11 cellular contexts compared by ENCODE assay signal in the genomic region with DNA sequence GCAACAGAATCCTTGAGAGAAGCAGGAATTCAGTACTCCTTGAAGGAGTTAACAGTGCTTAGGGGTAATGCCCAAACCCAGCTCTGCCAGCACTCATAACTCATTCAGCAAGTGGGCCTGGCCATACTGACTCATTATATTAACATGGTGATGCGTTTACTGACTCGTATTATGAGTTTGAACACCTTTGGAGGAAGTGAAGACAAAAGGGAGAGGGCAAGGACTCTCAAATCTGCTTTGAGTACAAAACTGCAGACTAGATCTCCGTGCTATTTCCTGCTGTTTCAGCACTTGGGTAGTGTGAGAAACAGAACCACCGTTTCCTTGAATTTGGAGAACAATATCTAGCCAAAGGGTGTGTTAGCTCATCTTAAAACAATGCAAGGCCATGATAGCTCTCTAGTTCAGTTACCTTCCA. TPM values are rescaled to one million over a fixed set of nuclear protein-coding genes. Genes with fewer than 3 reads are reported as not detected.
DNase-seq lines count a peak whose midpoint lies in the region; ATAC-seq, FAIRE-seq and TF ChIP-seq lines count a peak whose summit lies in the region.
"Had no signal": no experiment of that assay in that cellular context is flagged by ENCODE, and none has a peak within 500 bp of the region (broad histone marks: within the 10 kb centered on the region; RNA-seq: fewer than 3 reads in every experiment).

No MANE protein-coding gene starts in this region.

- H3K9me2 ChIP-seq in GM23338 (ENCODE audit: insufficient read depth) = no peaks in the 10 kb centered on the region
- H3K9me2 ChIP-seq in Loucy (replicated peaks; ENCODE audit: low read depth, low read length) = no peaks in the 10 kb centered on the region

- TF ChIP-seq CTCF in GM23338 (conservative IDR thresholded peaks at IDR 0.05; ENCODE audit: low read depth in 2 of 2) (no peak), Loucy (conservative IDR thresholded peaks at IDR 0.05; ENCODE audit: low read length) (no peak), keratinocyte (optimal IDR thresholded peaks at IDR 0.05 in 1 of 3, IDR thresholded peaks at IDR 0.05 in 1 of 3, conservative IDR thresholded peaks at IDR 0.05 in 1 of 3; ENCODE audit: extremely low read depth in 1 of 3, insufficient read depth in 2 of 3, low read length in 3 of 3) (no peak), Caco-2 (IDR thresholded peaks at IDR 0.05; ENCODE audit: insufficient read depth in 1 of 2, low read depth in 1 of 2, low read length in 1 of 2, severe bottlenecking in 1 of 2, unreplicated experiment in 1 of 2) (no peak)

- POLR2A ChIA-PET in Caco-2 (lab: Charles Lee) = no interaction called here

- no peaks in the 10 kb centered on the region for H3K36me3 ChIP-seq in GM23338 (ENCODE audit: insufficient read depth)
- H3K36me3 ChIP-seq in Loucy (ENCODE audit: insufficient read depth, low read length) = no peaks in the 10 kb centered on the region
- H3K36me3 ChIP-seq in keratinocyte (ENCODE audit: control insufficient read depth in 2 of 2, extremely low read depth in 1 of 2, insufficient read depth in 2 of 2, low read length in 2 of 2) = no peaks in the 10 kb centered on the region
- no peaks in the 10 kb centered on the region for H3K36me3 ChIP-seq in Caco-2 (ENCODE audit: control insufficient read depth, insufficient read depth, low read length)

- no peak overlapping the region for H3K4me2 ChIP-seq in GM23338
- no peak overlapping the region for H3K4me2 ChIP-seq in Loucy (ENCODE audit: low read depth, low read length, poor library complexity, severe bottlenecking)
- H3K4me2 ChIP-seq in keratinocyte (ENCODE audit: control insufficient read depth, extremely low read depth, insufficient read depth, low read depth, low read length) = peak overlapping the region; percentile 65

- peaks cover 12% of the 10 kb centered on the region; the same call in 2 of the 3 replicates for H3K36me3 Mint-ChIP-seq in GM23338 (ENCODE audit: low read depth)
- H3K36me3 Mint-ChIP-seq in Caco-2 (ENCODE audit: insufficient read depth, unreplicated experiment) = no peaks in the 10 kb centered on the region

- dilution Hi-C loops in keratinocyte (cut with MboI; ENCODE audit: extremely low pct_ligation_motif_present, low sequenced_read_pairs) = no loop called here

- H3K9me3 Mint-ChIP-seq in GM23338 = no peaks in the 10 kb centered on the region
- H3K9me3 Mint-ChIP-seq in Caco-2 (ENCODE audit: unreplicated experiment) = peaks cover 9% of the 10 kb centered on the region
- H3K9me3 Mint-ChIP-seq: effector memory CD8-positive, alpha-beta T cell; nephron had no signal

- FAIRE-seq in keratinocyte (lab: Jason Lieb, UNC) = peak; percentile 98

- BruUV-seq in Caco-2 (replicated peaks; lab: Mats Ljungman, UMichigan) = no TSS peak

- H3K9me3 ChIP-seq in Loucy (ENCODE audit: insufficient read depth, low read depth, low read length) = no peaks in the 10 kb centered on the region
- H3K9me3 ChIP-seq in keratinocyte (ENCODE audit: control insufficient read depth, low read depth, low read length) = no peaks in the 10 kb centered on the region
- H3K9me3 ChIP-seq in Caco-2 = no peaks in the 10 kb centered on the region

- intact Hi-C loops in Caco-2 (cut with micrococcal nuclease; ENCODE audit: unreplicated experiment) = no loop called here

- H3K27me3 ChIP-seq in GM23338 (ENCODE audit: insufficient read depth) (no peaks in the 10 kb centered on the region), Loucy (ENCODE audit: insufficient read depth, low read length, poor library complexity, severe bottlenecking) (no peaks in the 10 kb centered on the region), keratinocyte (ENCODE audit: control insufficient read depth, extremely low read depth, insufficient read depth, low read length) (no peaks in the 10 kb centered on the region), Caco-2 (replicated peaks; ENCODE audit: control insufficient read depth, insufficient read depth, low read length) (no peaks in the 10 kb centered on the region)

- no peak overlapping the region for H3K4me3 ChIP-seq in GM23338
- no peak overlapping the region for H3K4me3 ChIP-seq in Loucy (ENCODE audit: low read length, poor library complexity, severe bottlenecking)
- peak overlapping the region in 1 of 3 experiments; percentile 26 for H3K4me3 ChIP-seq in keratinocyte (ENCODE audit: control insufficient read depth in 2 of 3, extremely low read depth in 1 of 3, insufficient read depth in 2 of 3, low read depth in 1 of 3, low read length in 3 of 3)
- no peak overlapping the region for H3K4me3 ChIP-seq in Caco-2 (ENCODE audit: low read depth, low read length)

- no peak overlapping the region for H3K4me3 Mint-ChIP-seq in GM23338
- no peak overlapping the region for H3K4me3 Mint-ChIP-seq in Caco-2 (ENCODE audit: unreplicated experiment)
- H3K4me3 Mint-ChIP-seq: effector memory CD8-positive, alpha-beta T cell; nephron had no signal

- H3F3A ChIP-seq in GM23338 (replicated peaks; ENCODE audit: low read depth) = no peaks in the 10 kb centered on the region
- no peaks in the 10 kb centered on the region for H3F3A ChIP-seq in Loucy (ENCODE audit: low read depth)

- H3K27ac ChIP-seq in GM23338 (ENCODE audit: low read depth) (no peak overlapping the region), keratinocyte (ENCODE audit: control insufficient read depth, insufficient read depth, low read length) (peak overlapping the region; percentile 69)

- H3K4me1 ChIP-seq in GM23338 (ENCODE audit: insufficient read depth) (peaks cover 3% of the 10 kb centered on the region; the same call in 1 of the 2 replicates), Loucy (ENCODE audit: insufficient read depth, low read length, poor library complexity, severe bottlenecking) (peaks cover 8% of the 10 kb centered on the region), keratinocyte (ENCODE audit: control insufficient read depth, extremely low read depth, insufficient read depth, low read length) (peaks cover 47% of the 10 kb centered on the region), Caco-2 (peaks cover 10% of the 10 kb centered on the region)

- ATAC-seq in GM18508 (IDR thresholded peaks at IDR 0.05; ENCODE audit: insufficient read depth, unreplicated experiment) (peak; percentile 66), GM23338 (no peak)
- ATAC-seq: effector memory CD8-positive, alpha-beta T cell had no signal

- H2AFZ ChIP-seq in GM23338 (no peak overlapping the region), Loucy (ENCODE audit: low read length) (peak overlapping the region; percentile 48; the same call in 1 of the 2 replicates), keratinocyte (ENCODE audit: control insufficient read depth, low read length) (peak overlapping the region; percentile 73)

- H3K27me3 Mint-ChIP-seq in GM23338 (ENCODE audit: insufficient read depth, low read depth, poor library complexity) (no peaks in the 10 kb centered on the region), Caco-2 (ENCODE audit: insufficient read depth, unreplicated experiment) (no peaks in the 10 kb centered on the region)

- H3K4me1 Mint-ChIP-seq in GM23338 (peaks cover 14% of the 10 kb centered on the region), Caco-2 (ENCODE audit: low read depth, unreplicated experiment) (peaks cover 8% of the 10 kb centered on the region)

- CTCF ChIA-PET in Caco-2 (lab: Charles Lee) = no interaction called here

- H3K9ac ChIP-seq in Loucy (ENCODE audit: low read depth, low read length, poor library complexity, severe bottlenecking) (no peak overlapping the region), keratinocyte (ENCODE audit: control insufficient read depth, extremely low read depth, insufficient read depth, low read length) (no peak overlapping the region)

- DNase-seq in GM23338 (ENCODE audit: low spot score) (no peak), keratinocyte (ENCODE audit: low read depth, low spot score) (peak; percentile 44), NCI-H146 treated with DMSO at 0.1 percent for 48 hours (lab: John Stamatoyannopoulos, UW; ENCODE audit: unreplicated experiment) (no peak), NCI-H510A (lab: John Stamatoyannopoulos, UW) (no peak), Caco-2 (no peak)
- DNase-seq in central memory CD4-positive, alpha-beta T cell = no peak
- DNase-seq: activated CD8-positive, alpha-beta memory T cell treated with anti-CD3 and anti-CD28 coated beads for 24 hours; effector memory CD8-positive, alpha-beta T cell had no signal

- H3K27ac Mint-ChIP-seq in GM23338 (peak overlapping the region; percentile 34; the same call in 1 of the 2 replicates), Caco-2 (ENCODE audit: unreplicated experiment) (no peak overlapping the region)
- H3K27ac Mint-ChIP-seq: effector memory CD8-positive, alpha-beta T cell had no signal

- no peaks in the 10 kb centered on the region for H3K79me2 ChIP-seq in GM23338 (replicated peaks; ENCODE audit: insufficient read depth)
- H3K79me2 ChIP-seq in Loucy (ENCODE audit: insufficient read depth, low read length) = no peaks in the 10 kb centered on the region
- H3K79me2 ChIP-seq in keratinocyte (ENCODE audit: control insufficient read depth, insufficient read depth, low read length) = no peaks in the 10 kb centered on the region

- no peaks in the 10 kb centered on the region for H3K9me1 ChIP-seq in keratinocyte (ENCODE audit: control insufficient read depth, extremely low read depth, insufficient read depth, low read length)

- H4K20me1 ChIP-seq in GM23338 (replicated peaks; ENCODE audit: insufficient read depth) = no peaks in the 10 kb centered on the region
- H4K20me1 ChIP-seq in Loucy (ENCODE audit: insufficient read depth, low read length, poor library complexity, severe bottlenecking) = no peaks in the 10 kb centered on the region
- H4K20me1 ChIP-seq in keratinocyte (ENCODE audit: control insufficient read depth, extremely low read depth, insufficient read depth, low read length) = no peaks in the 10 kb centered on the region

TF ChIP-seq in GM23338, 12 proteins besides CTCF, POLR2A, EP300 and RAD21:
- no peak for TF ChIP-seq EZH2phosphoT487 (IDR thresholded peaks at IDR 0.05; ENCODE audit: unreplicated experiment)
- TF ChIP-seq ZNF114 (CRISPR knock-in tag; IDR thresholded peaks at IDR 0.05) = no peak

RNA-seq across cellular contexts. Expression of gene SLC16A9, which starts 30.8 kb away (rescaled TPM):
- total RNA-seq in GM23338 (2014; rRNA removed; shearing (Covaris generic)) = 11.4 and 16.0 TPM in 2 replicates
- polyA plus RNA-seq in GM23338 (2016; fragmentation: Nextera tagmentation; extraction: Ambion mirVana) (6.0 and 6.5 TPM in 2 replicates), keratinocyte (2.1 to 4.5 TPM (median 2.8 TPM) in 3 replicates)
- not detected for polyA plus RNA-seq in keratinocyte (2011; ENCODE audit: low read depth)
- 1.2 and 2.5 TPM in 2 replicates for polyA plus RNA-seq in keratinocyte (2011; cell fraction: cytosol; rRNA removed)
- polyA plus RNA-seq in keratinocyte (2011; cell fraction: nucleus; rRNA removed) = 3.2 and 4.3 TPM in 2 replicates
- polyA plus RNA-seq in keratinocyte (2012; ENCODE audit: low replicate concordance) = 0.11 and 1.4 TPM in 2 replicates
- polyA minus RNA-seq in keratinocyte = 1.1 to 3.5 TPM (median 2.1 TPM) in 3 replicates
- polyA minus RNA-seq in keratinocyte (2011; cell fraction: cytosol; rRNA and poly(A)+ RNA removed) = 1.3 TPM
- 2.6 and 4.5 TPM in 2 replicates for polyA minus RNA-seq in keratinocyte (2011; cell fraction: nucleus; rRNA and poly(A)+ RNA removed)
- 0.26 and 0.45 TPM in 2 replicates for total RNA-seq in Caco-2 (2022)
